17 cellular contexts compared by ENCODE assay signal in genomic region chr5:107794731-107795130, GRCh38.
"Had no signal": no experiment of that assay in that cellular context is flagged by ENCODE, and none has a peak within 500 bp of the region (broad histone marks: within the 10 kb centered on the region; RNA-seq: fewer than 3 reads in every experiment).

No MANE protein-coding gene starts in this region.

- DNase-seq: activated CD4-positive, alpha-beta T cell treated with anti-CD3 and anti-CD28 coated beads, Interleukin-2, amount 10 ng/mL, durations not matched to agents 24 days and 14 days; activated CD4-positive, CD25-positive, alpha-beta regulatory T cell; activated CD8-positive, alpha-beta memory T cell treated with anti-CD3 and anti-CD28 coated beads, Interleukin-2, amount 50 U/mL, for 48 hours; activated CD8-positive, alpha-beta T cell treated with anti-CD3 and anti-CD28 coated beads, Interleukin-2, amount 10 ng/mL, durations not matched to agents 7 days and 5 days; activated gamma-delta T cell treated with Interleukin-2 at 50 U/mL for 16 hours; activated naive CD8-positive, alpha-beta T cell treated with anti-CD3 and anti-CD28 coated beads, Interleukin-2, amount 10 ng/mL, durations not matched to agents 7 days and 5 days; activated T-cell treated with anti-CD3 and anti-CD28 coated beads, Interleukin-2, amount 50 U/mL, for 72 hours; anterior cingulate cortex; cerebellar nuclear complex; effector CD8-positive, alpha-beta T cell; islet precursor cell; mammary epithelial cell; ovary; spleen; trophoblast cell had no signal

- ATAC-seq: activated CD8-positive, alpha-beta T cell treated with anti-CD3 and anti-CD28 coated beads, Interleukin-2, amount 10 ng/mL, durations not matched to agents 7 days and 5 days; activated T-cell treated with anti-CD3 and anti-CD28 coated beads, Interleukin-2, amount 50 U/mL, for 72 hours; left lobe of liver; sciatic nerve had no signal
